9 cellular contexts compared by ENCODE assay signal in genomic region chr5:151492729-151493128, GRCh38. TPM values are rescaled to one million over a fixed set of nuclear protein-coding genes. Genes with fewer than 3 reads are reported as not detected.
DNase-seq lines count a peak whose midpoint lies in the region; ATAC-seq and TF ChIP-seq lines count a peak whose summit lies in the region.
"Had no signal": no experiment of that assay in that cellular context is flagged by ENCODE, and none has a peak within 500 bp of the region (broad histone marks: within the 10 kb centered on the region; RNA-seq: fewer than 3 reads in every experiment).

No MANE protein-coding gene starts in this region.

- H3K4me3 Mint-ChIP-seq in stimulated activated memory B cell treated with anti-CD40 and anti-IgM and Interleukin-4, amounts not matched to agents 10 μg/mL and 1 μg/mL and 100 μg/mL, for 72 hours, result no peak overlapping the region

- peak; percentile 33 for ATAC-seq in left lobe of liver
- no peak for ATAC-seq in stimulated activated memory B cell treated with anti-CD40 and anti-IgM and Interleukin-4, amounts not matched to agents 10 μg/mL and 1 μg/mL and 100 μg/mL, for 72 hours

- H3K9me3 Mint-ChIP-seq in stimulated activated memory B cell treated with anti-CD40 and anti-IgM and Interleukin-4, amounts not matched to agents 10 μg/mL and 1 μg/mL and 100 μg/mL, for 72 hours, result peaks cover 4% of the 10 kb centered on the region

- peaks cover 71% of the 10 kb centered on the region for H3K36me3 Mint-ChIP-seq in stimulated activated memory B cell treated with anti-CD40 and anti-IgM and Interleukin-4, amounts not matched to agents 10 μg/mL and 1 μg/mL and 100 μg/mL, for 72 hours

- in situ Hi-C loops in Caki2 (cut with HindIII; ENCODE audit: low pct_unique_long_range_greater_than_20kb, low sequenced_read_pairs), result no loop called here
- in situ Hi-C loops in KBM-7 (cut with MboI; ENCODE audit: low pct_unique_long_range_greater_than_20kb, low sequenced_read_pairs), result no loop called here

- no peak overlapping the region for H3K27ac Mint-ChIP-seq in stimulated activated memory B cell treated with anti-CD40 and anti-IgM and Interleukin-4, amounts not matched to agents 10 μg/mL and 1 μg/mL and 100 μg/mL, for 72 hours

- no peaks in the 10 kb centered on the region for H3K4me1 Mint-ChIP-seq in stimulated activated memory B cell treated with anti-CD40 and anti-IgM and Interleukin-4, amounts not matched to agents 10 μg/mL and 1 μg/mL and 100 μg/mL, for 72 hours

- DNase-seq in Caki2 (ENCODE audit: low read depth) (peak; percentile 31), LHCN-M2 (ENCODE audit: low read depth) (peak; percentile 58), cardiac fibroblast (ENCODE audit: low read depth in 2 of 2) (peak; percentile 19 to 64), left lobe of liver (ENCODE audit: low spot score) (no peak), GOT3 (lab: John Stamatoyannopoulos, UW) (no peak), KBM-7 (no peak), superior temporal gyrus (ENCODE audit: extremely low spot score) (no peak)

- no peaks in the 10 kb centered on the region for H3K27me3 Mint-ChIP-seq in stimulated activated memory B cell treated with anti-CD40 and anti-IgM and Interleukin-4, amounts not matched to agents 10 μg/mL and 1 μg/mL and 100 μg/mL, for 72 hours

- H3K4me3 ChIP-seq in cardiac fibroblast (replicated peaks in 1 of 2; ENCODE audit: low read depth in 2 of 2, low read length in 2 of 2), result no peak overlapping the region
- H3K4me3 ChIP-seq: skin epidermis had no signal

- no peak for TF ChIP-seq CTCF in cardiac fibroblast (IDR thresholded peaks at IDR 0.05; ENCODE audit: low read depth, low read length)

RNA-seq across cellular contexts. Expression of gene SLC36A1, which starts 45.3 kb away (rescaled TPM):
- total RNA-seq in Caki2 (2014; rRNA removed; shearing (Covaris generic); ENCODE audit: low replicate concordance), result 2.1 and 7.9 TPM in 2 replicates
- total RNA-seq in LHCN-M2 (2014; rRNA removed), result 6.5 and 11.7 TPM in 2 replicates
- 6.9 TPM for polyA plus RNA-seq in LHCN-M2 (2012)
- 3.2 TPM for total RNA-seq in left lobe of liver

Comparison
In these comparisons a context has a peak if more than half of its experiments do, and no peak if none do; other contexts are left out.
1. DNase-seq: peak in Caki2 (single experiment), LHCN-M2 (single experiment) and cardiac fibroblast (2 of 2); none in left lobe of liver (single experiment), GOT3 (single experiment), KBM-7 (single experiment) and superior temporal gyrus (single experiment).